18 cellular contexts compared by ENCODE assay signal in the genomic region with DNA sequence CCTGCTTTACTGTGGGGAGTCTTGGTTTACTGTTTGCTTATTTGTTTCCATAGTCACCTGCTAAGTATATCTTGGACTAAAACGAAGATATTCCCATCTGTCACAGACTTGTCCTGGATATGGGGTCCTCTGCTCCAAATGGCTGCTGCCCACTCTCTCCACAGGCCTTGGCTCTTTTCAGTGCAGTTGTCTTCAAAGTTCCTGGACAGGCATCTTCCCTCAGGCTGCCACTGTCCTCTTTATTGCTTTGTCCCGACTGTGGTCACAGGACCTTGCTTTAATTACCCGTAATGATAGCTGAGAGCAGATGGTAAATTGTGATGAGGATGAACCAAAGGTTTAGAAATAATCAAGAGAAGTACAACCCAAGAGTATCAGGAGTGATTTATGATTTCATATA.
"Had no signal": no experiment of that assay in that cellular context is flagged by ENCODE, and none has a peak within 500 bp of the region (broad histone marks: within the 10 kb centered on the region; RNA-seq: fewer than 3 reads in every experiment).

No MANE protein-coding gene starts in this region.

- H3K27me3 ChIP-seq: SJSA1 had no signal

- H3K9me3 ChIP-seq: SJSA1 had no signal

- DNase-seq: Kasumi-1, KG1, NCI-H1048, NCI-H1105, NCI-H1436 treated with DMSO at 0.1 percent for 48 hours, NCI-H1694, NCI-H187 treated with DMSO at 0.1 percent for 48 hours, NCI-H2029 treated with DMSO at 0.1 percent for 48 hours, NCI-H2171 treated with DMSO at 0.1 percent for 48 hours, NCI-H345, NCI-H524, NCI-H526 treated with DMSO at 0.1 percent for 48 hours, Right ventricle myocardium superior, RPMI8226, SIG-M5 had no signal

- H3K4me3 ChIP-seq: SJSA1, SK-N-MC had no signal

- H3K36me3 ChIP-seq: SJSA1 had no signal

- ATAC-seq: HepG2 had no signal

- H3K27ac ChIP-seq: SJSA1, SK-N-MC had no signal
